1 cellular context compared by ENCODE assay signal in the genomic region with DNA sequence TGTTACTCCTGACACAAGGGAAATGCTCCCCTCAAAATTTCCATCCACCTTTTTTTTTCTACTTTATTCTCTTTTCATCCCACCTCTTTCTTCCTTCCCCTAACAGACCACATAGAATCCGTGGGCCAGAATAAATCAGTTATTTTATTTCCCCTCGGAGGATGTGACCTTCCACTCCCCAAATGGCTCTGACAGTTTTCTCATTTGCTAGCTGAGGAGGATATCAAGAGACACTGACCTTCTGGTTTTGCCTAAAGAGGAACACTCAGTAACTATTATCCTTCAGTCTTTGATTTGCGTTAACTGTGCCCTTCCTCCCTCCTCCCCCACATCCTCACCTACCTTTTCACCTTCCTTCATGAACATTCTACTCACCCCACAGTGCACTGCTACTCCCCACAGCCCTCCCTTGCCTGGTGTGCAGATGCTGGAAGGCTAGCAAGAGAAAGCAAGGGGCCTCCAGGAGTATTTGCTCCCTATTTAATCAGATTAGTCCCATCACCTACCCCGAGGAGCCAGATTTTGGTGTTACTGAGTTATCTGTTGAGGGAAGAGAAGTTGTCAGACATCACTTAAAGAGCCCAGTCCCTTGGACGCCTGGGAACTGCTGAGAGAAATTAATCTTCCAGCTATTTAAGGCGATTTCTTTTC.
TF ChIP-seq lines count a peak whose summit lies in the region.

No MANE protein-coding gene starts in this region.

TF ChIP-seq in K562, 482 proteins besides CTCF, POLR2A, EP300 and RAD21:
- TF ChIP-seq ADNP (tag; IDR thresholded peaks at IDR 0.05) (no peak), ZNF263 (CRISPR knock-in tag; IDR thresholded peaks at IDR 0.05; ENCODE audit: borderline replicate concordance) (0 out of 2 replicates have a peak, but pooled peaks have one; percentile 21)
